8 cellular contexts compared by ENCODE assay signal in the genomic region with DNA sequence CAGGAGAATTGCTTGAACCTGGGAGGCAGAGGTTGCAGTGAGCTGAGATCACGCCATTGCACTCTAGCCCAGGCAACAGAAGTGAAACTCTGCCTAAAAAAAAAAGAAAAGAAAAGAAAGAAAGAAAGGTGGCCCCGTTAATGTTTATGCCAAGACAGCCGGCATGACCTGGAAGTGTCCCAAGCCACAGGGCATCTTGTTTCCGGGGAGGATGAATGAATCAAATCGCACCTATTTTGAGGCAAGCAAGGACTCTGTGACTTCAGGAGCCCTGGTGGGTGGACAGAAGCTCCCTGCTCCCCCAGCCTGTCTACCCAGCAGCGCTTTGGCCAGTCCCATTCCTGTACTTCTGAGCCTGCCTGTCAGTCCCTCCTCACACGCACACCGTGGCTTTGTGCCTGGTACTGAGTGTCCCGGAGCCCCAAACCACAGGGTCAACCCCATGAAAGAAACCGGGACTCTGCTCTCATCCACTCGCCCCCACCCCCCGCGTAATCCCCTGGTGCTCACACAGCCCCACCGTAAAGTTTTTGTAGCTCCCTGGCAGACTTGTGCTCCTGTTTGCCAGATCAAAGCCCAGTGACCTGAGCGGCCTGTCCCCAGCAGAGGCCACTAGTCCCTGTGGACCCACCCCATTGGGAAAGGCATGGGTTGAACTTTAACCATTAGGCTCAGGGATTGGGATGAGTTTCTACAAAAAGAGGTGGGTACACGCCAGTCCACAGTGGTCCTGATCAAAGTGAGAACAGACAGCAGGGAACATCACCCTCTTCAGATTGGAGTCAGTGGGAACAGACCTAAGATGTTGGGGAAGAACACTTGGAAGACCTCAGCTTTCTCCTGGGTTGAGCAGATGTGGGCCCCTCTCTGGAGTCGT. TPM values are rescaled to one million over a fixed set of nuclear protein-coding genes. Genes with fewer than 3 reads are reported as not detected.
DNase-seq lines count a peak whose midpoint lies in the region; ATAC-seq and TF ChIP-seq lines count a peak whose summit lies in the region.

No MANE protein-coding gene starts in this region.

- H3K4me3 ChIP-seq in WI38 (ENCODE audit: low read depth, low read length) (peak overlapping the region; percentile 69), foreskin fibroblast (ENCODE audit: low read depth in 1 of 2, low read length in 2 of 2) (peak overlapping the region; percentile 62 to 65)

- no peak for TF ChIP-seq CTCF in WI38 (IDR thresholded peaks at IDR 0.05; ENCODE audit: low read depth, low read length)
- TF ChIP-seq CTCF in foreskin fibroblast (IDR thresholded peaks at IDR 0.05; ENCODE audit: low read depth, low read length): no peak
- no peak for TF ChIP-seq CTCF in progenitor cell of endocrine pancreas (IDR thresholded peaks at IDR 0.05; ENCODE audit: unreplicated experiment)

- no peaks in the 10 kb centered on the region for H3K9me3 Mint-ChIP-seq in progenitor cell of endocrine pancreas (ENCODE audit: low read depth)

- peak overlapping the region; percentile 89 for H3K27ac Mint-ChIP-seq in progenitor cell of endocrine pancreas

- no peaks in the 10 kb centered on the region for H3K36me3 Mint-ChIP-seq in progenitor cell of endocrine pancreas (ENCODE audit: insufficient read depth)

- H3K4me1 Mint-ChIP-seq in progenitor cell of endocrine pancreas (ENCODE audit: low read depth): peaks cover 9% of the 10 kb centered on the region

- DNase-seq in activated T-cell treated with anti-CD3 and anti-CD28 coated beads, Interleukin-2, amount 50 U/mL, for 1 hour: peak; percentile 38
- DNase-seq in activated T-cell treated with anti-CD3 and anti-CD28 coated beads for 4 hours (no peak), foreskin fibroblast (peak in 1 of 2 donors; percentile 66), progenitor cell of endocrine pancreas (ENCODE audit: low spot score, unreplicated experiment) (no peak), dedifferentiated amniotic fluid mesenchymal stem cell (ENCODE audit: extremely low spot score) (no peak), GOT3 (lab: John Stamatoyannopoulos, UW) (no peak)

- peak overlapping the region; percentile 67 for H3K4me3 Mint-ChIP-seq in progenitor cell of endocrine pancreas (ENCODE audit: low read depth)

- no peaks in the 10 kb centered on the region for H3K27me3 Mint-ChIP-seq in progenitor cell of endocrine pancreas

- ATAC-seq in HG03159 (IDR thresholded peaks at IDR 0.05; ENCODE audit: unreplicated experiment): peak; percentile 4

RNA-seq across cellular contexts. Expression of a gene that starts 19.3 kb away (rescaled TPM):
- 76.9 and 78.8 TPM in 2 replicates for total RNA-seq in progenitor cell of endocrine pancreas

RNA-seq across cellular contexts. Expression of a gene that starts 34.5 kb away (rescaled TPM):
- 51.0 and 51.8 TPM in 2 replicates for total RNA-seq in progenitor cell of endocrine pancreas

RNA-seq across cellular contexts. Expression of a gene that starts 38.8 kb away (rescaled TPM):
- 2.6 and 3.5 TPM in 2 replicates for total RNA-seq in progenitor cell of endocrine pancreas

RNA-seq across cellular contexts. Expression of a gene that starts 46.5 kb away (rescaled TPM):
- 2.0 and 2.3 TPM in 2 replicates for total RNA-seq in progenitor cell of endocrine pancreas

RNA-seq across cellular contexts. Expression of a gene that starts 59.4 kb away (rescaled TPM):
- total RNA-seq in progenitor cell of endocrine pancreas: 59.7 and 62.6 TPM in 2 replicates
